In genomic region chr22:49962012-49962750, GRCh38 we compare ENCODE assay signal across 8 cellular contexts. TPM values are rescaled to one million over a fixed set of nuclear protein-coding genes. Genes with fewer than 3 reads are reported as not detected.
DNase-seq lines count a peak whose midpoint lies in the region; ATAC-seq and TF ChIP-seq lines count a peak whose summit lies in the region.

No MANE protein-coding gene starts in this region.

- peak; percentile 24 to 31 for ATAC-seq in stimulated activated naive B cell treated with anti-CD40 and anti-IgM and Interleukin-4, amounts not matched to agents 10 μg/mL and 1 μg/mL and 100 μg/mL, for 72 hours (replicated peaks)
- ATAC-seq in GM21381 (IDR thresholded peaks at IDR 0.05; ENCODE audit: unreplicated experiment): no peak

- H3K4me3 Mint-ChIP-seq in nephron: peak overlapping the region; percentile 85 to 88 (median 85)
- H3K4me3 Mint-ChIP-seq in stimulated activated naive B cell treated with anti-CD40 and anti-IgM and Interleukin-4, amounts not matched to agents 10 μg/mL and 1 μg/mL and 100 μg/mL, for 72 hours: peak overlapping the region; percentile 94 to 98

- no peaks in the 10 kb centered on the region for H3K27me3 Mint-ChIP-seq in nephron (ENCODE audit: low read depth)
- no peaks in the 10 kb centered on the region for H3K27me3 Mint-ChIP-seq in stimulated activated naive B cell treated with anti-CD40 and anti-IgM and Interleukin-4, amounts not matched to agents 10 μg/mL and 1 μg/mL and 100 μg/mL, for 72 hours

- peaks cover 6% of the 10 kb centered on the region for H3K36me3 Mint-ChIP-seq in nephron (ENCODE audit: low read depth)
- peaks cover 30 to 46% of the 10 kb centered on the region in 2 donors for H3K36me3 Mint-ChIP-seq in stimulated activated naive B cell treated with anti-CD40 and anti-IgM and Interleukin-4, amounts not matched to agents 10 μg/mL and 1 μg/mL and 100 μg/mL, for 72 hours

- DNase-seq in COLO829 (ENCODE audit: low spot score): peak; percentile 76
- DNase-seq in HT1080 (ENCODE audit: low read depth): peak; percentile 85
- peak; percentile 69 for DNase-seq in SIG-M5 treated with dmso at 0.1 percent for 504 hours (lab: John Stamatoyannopoulos, UW; ENCODE audit: unreplicated experiment)
- peak; percentile 95 for DNase-seq in activated gamma-delta T cell (lab: John Stamatoyannopoulos, UW)
- peak; percentile 88 for DNase-seq in fibroblast of the aortic adventitia (ENCODE audit: low read depth)
- DNase-seq in stimulated activated naive B cell treated with anti-CD40 and anti-IgM and Interleukin-4, amounts not matched to agents 10 μg/mL and 1 μg/mL and 100 μg/mL, for 72 hours: peak; percentile 77

- H3K4me3 ChIP-seq in fibroblast of the aortic adventitia (ENCODE audit: low read depth, low read length): peak overlapping the region; percentile 84

- TF ChIP-seq CTCF in fibroblast of the aortic adventitia (IDR thresholded peaks at IDR 0.05; ENCODE audit: insufficient read depth, low read length) (no peak), nephron (IDR thresholded peaks at IDR 0.05; ENCODE audit: unreplicated experiment in 3 of 3) (no peak)

- H3K9me3 Mint-ChIP-seq in nephron: no peaks in the 10 kb centered on the region
- H3K9me3 Mint-ChIP-seq in stimulated activated naive B cell treated with anti-CD40 and anti-IgM and Interleukin-4, amounts not matched to agents 10 μg/mL and 1 μg/mL and 100 μg/mL, for 72 hours: no peaks in the 10 kb centered on the region

- H3K4me1 Mint-ChIP-seq in nephron: peaks cover 7% of the 10 kb centered on the region
- peaks cover 34 to 66% of the 10 kb centered on the region in 2 donors for H3K4me1 Mint-ChIP-seq in stimulated activated naive B cell treated with anti-CD40 and anti-IgM and Interleukin-4, amounts not matched to agents 10 μg/mL and 1 μg/mL and 100 μg/mL, for 72 hours

- peak overlapping the region in 2 of 3 experiments; percentile 73 to 83 for H3K27ac Mint-ChIP-seq in nephron
- peak overlapping the region; percentile 97 for H3K27ac Mint-ChIP-seq in stimulated activated naive B cell treated with anti-CD40 and anti-IgM and Interleukin-4, amounts not matched to agents 10 μg/mL and 1 μg/mL and 100 μg/mL, for 72 hours

RNA-seq across cellular contexts. Expression of gene PIM3, which starts 1.6 kb away (rescaled TPM):
- 56.8 and 58.1 TPM in 2 replicates for total RNA-seq in HT1080 (2014; rRNA removed; shearing (Covaris generic))
- polyA plus RNA-seq in HT1080 (2015; cell fraction: cytosol; rRNA removed): 51.0 and 59.1 TPM in 2 replicates
- 53.4 and 59.0 TPM in 2 replicates for polyA plus RNA-seq in HT1080 (2015; cell fraction: nucleus; rRNA removed)
- total RNA-seq in fibroblast of the aortic adventitia (ENCODE audit: low replicate concordance): 14.1 and 15.2 TPM in 2 replicates

RNA-seq across cellular contexts. Expression of gene CRELD2, which starts 43.7 kb away (rescaled TPM):
- 38.7 and 53.1 TPM in 2 replicates for total RNA-seq in HT1080 (2014; rRNA removed; shearing (Covaris generic))
- polyA plus RNA-seq in HT1080 (2015; cell fraction: cytosol; rRNA removed): 44.8 and 48.4 TPM in 2 replicates
- polyA plus RNA-seq in HT1080 (2015; cell fraction: nucleus; rRNA removed): 51.8 and 53.0 TPM in 2 replicates
- total RNA-seq in fibroblast of the aortic adventitia (ENCODE audit: low replicate concordance): 34.0 and 69.4 TPM in 2 replicates

RNA-seq across cellular contexts. Expression of gene ALG12, which starts 43.9 kb away (rescaled TPM):
- total RNA-seq in HT1080 (2014; rRNA removed; shearing (Covaris generic)): 21.7 and 23.1 TPM in 2 replicates
- polyA plus RNA-seq in HT1080 (2015; cell fraction: cytosol; rRNA removed): 18.0 and 19.7 TPM in 2 replicates
- polyA plus RNA-seq in HT1080 (2015; cell fraction: nucleus; rRNA removed): 18.8 and 22.8 TPM in 2 replicates
- 8.3 and 19.9 TPM in 2 replicates for total RNA-seq in fibroblast of the aortic adventitia (ENCODE audit: low replicate concordance)

RNA-seq across cellular contexts. Expression of gene IL17REL, which starts 50.4 kb away (rescaled TPM):
- total RNA-seq in HT1080 (2014; rRNA removed; shearing (Covaris generic)): not detected in 2 replicates
- polyA plus RNA-seq in HT1080 (2015; cell fraction: cytosol; rRNA removed): not detected in 2 replicates
- not detected in 2 replicates for polyA plus RNA-seq in HT1080 (2015; cell fraction: nucleus; rRNA removed)
- not detected in 2 replicates for total RNA-seq in fibroblast of the aortic adventitia (ENCODE audit: low replicate concordance)
